17 cellular contexts compared by ENCODE assay signal in the genomic region with DNA sequence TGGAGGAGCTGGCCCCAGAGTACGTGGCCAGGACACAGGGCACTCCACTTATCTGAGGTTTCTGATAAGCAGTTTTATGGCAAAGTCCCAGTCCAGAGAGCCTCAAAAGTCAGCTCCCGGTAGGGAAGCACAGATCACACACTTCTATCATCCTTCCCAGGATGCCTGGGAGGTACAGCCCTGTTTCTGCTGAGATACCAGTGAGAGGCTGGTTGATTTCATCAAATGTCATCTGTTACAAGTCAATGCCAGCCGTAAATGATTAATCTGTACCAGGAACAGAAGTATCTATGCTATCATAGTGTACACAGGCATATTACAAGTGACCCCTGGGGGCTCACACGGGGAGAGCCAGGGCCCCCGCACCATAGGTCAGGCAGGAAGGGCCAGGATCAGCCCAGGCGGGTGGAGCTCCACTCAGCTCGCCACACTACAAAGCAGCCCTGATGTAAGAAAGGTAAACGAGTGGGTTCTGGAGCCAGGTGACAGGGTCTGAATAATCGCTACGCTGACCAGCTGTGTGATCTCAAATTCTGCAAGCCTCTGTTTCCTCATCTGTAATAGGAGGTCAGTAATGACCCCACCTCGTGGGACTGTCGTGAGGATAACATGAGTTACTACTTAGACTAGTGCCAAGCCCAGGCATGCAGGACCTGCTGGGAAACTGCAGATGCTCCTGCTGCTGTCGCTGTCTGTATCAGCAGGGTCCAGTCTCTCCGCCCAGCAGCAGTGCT. TPM values are rescaled to one million over a fixed set of nuclear protein-coding genes. Genes with fewer than 3 reads are reported as not detected.
A peak's percentile ranks its signal among the peaks of the same experiment; 100 is the strongest.
DNase-seq lines count a peak whose midpoint lies in the region; ATAC-seq and TF ChIP-seq lines count a peak whose summit lies in the region.
"Had no signal": no experiment of that assay in that cellular context is flagged by ENCODE, and none has a peak within 500 bp of the region (broad histone marks: within the 10 kb centered on the region; RNA-seq: fewer than 3 reads in every experiment).

No MANE protein-coding gene starts in this region.

- DNase-seq in AG20443 (ENCODE audit: low spot score) (peak; percentile 1), RWPE1 (ENCODE audit: low spot score) (no peak), cardiac septum (ENCODE audit: low spot score) (peak; percentile 59), T-helper 2 cell (no peak)
- no peak for DNase-seq in activated CD4-positive, alpha-beta T cell treated with anti-CD3 and anti-CD28 coated beads for 48 hours
- DNase-seq: activated CD8-positive, alpha-beta T cell treated with anti-CD3 and anti-CD28 coated beads for 36 hours; activated gamma-delta T cell; AML-193; NCI-H2171 treated with DMSO at 0.1 percent for 48 hours; stimulated activated CD4-positive, alpha-beta T cell treated with anti-CD3 and anti-CD28 coated beads, Interleukin-4, amount 100 ng/mL, for 24 hours; stimulated activated naive CD4-positive, alpha-beta T cell treated with Interleukin-2 at 50 U/mL for 16 hours; T-cell had no signal

- CTCF ChIA-PET in RWPE1 (lab: Yijun Ruan, JAX) = no interaction called here

- no peak for ATAC-seq in GM21367 (IDR thresholded peaks at IDR 0.05; ENCODE audit: unreplicated experiment)
- ATAC-seq in GM18861 (IDR thresholded peaks at IDR 0.05; ENCODE audit: unreplicated experiment) = no peak
- ATAC-seq: activated CD8-positive, alpha-beta T cell treated with anti-CD3 and anti-CD28 coated beads for 36 hours; T-cell had no signal

- intact Hi-C loops in cardiac septum (cut with DNase I) = no loop called here

- H3K36me3 ChIP-seq in muscle layer of duodenum (ENCODE audit: control insufficient read depth in 1 of 2, insufficient read depth in 2 of 2, low read length in 2 of 2) = peaks cover 3 to 4% of the 10 kb centered on the region in 2 donors
- H3K36me3 ChIP-seq: breast epithelium had no signal

- H3K9me3 ChIP-seq in muscle layer of duodenum (ENCODE audit: control insufficient read depth in 1 of 2, low read length in 2 of 2) = no peaks in the 10 kb centered on the region
- H3K9me3 ChIP-seq: breast epithelium had no signal

- H3K27me3 ChIP-seq in muscle layer of duodenum (ENCODE audit: low read depth, low read length) = no peaks in the 10 kb centered on the region
- H3K27me3 ChIP-seq: breast epithelium had no signal

- peaks cover 0 to 13% of the 10 kb centered on the region in 2 donors for H3K4me1 ChIP-seq in muscle layer of duodenum (ENCODE audit: control insufficient read depth in 1 of 2, insufficient read depth in 2 of 2, low read length in 2 of 2)

- POLR2A ChIA-PET in RWPE1 (lab: Yijun Ruan, JAX; ENCODE audit: low non-redundant PET) = no interaction called here

- no peak overlapping the region for H3K4me3 ChIP-seq in muscle layer of duodenum (ENCODE audit: low read depth in 1 of 2, low read length in 2 of 2)
- H3K4me3 ChIP-seq: breast epithelium had no signal

- no peak for TF ChIP-seq CTCF in RWPE1 (conservative IDR thresholded peaks at IDR 0.05; ENCODE audit: low read depth)

- H3K27ac ChIP-seq in RWPE1 = peak overlapping the region; percentile 90
- H3K27ac ChIP-seq in muscle layer of duodenum (ENCODE audit: low read length) = peak overlapping the region; percentile 19

RNA-seq across cellular contexts. Expression of a gene that starts 17.6 kb away (rescaled TPM):
- 12.5 TPM for total RNA-seq in cardiac septum

RNA-seq across cellular contexts. Expression of a gene that starts 37.8 kb away (rescaled TPM):
- 9.8 TPM for total RNA-seq in cardiac septum

RNA-seq across cellular contexts. Expression of a gene that starts 53.5 kb away (rescaled TPM):
- total RNA-seq in cardiac septum = 0.24 TPM
- total RNA-seq: M059J had no signal

Comparison
In these comparisons a context has a peak if more than half of its experiments do, and no peak if none do; other contexts are left out.
1. DNase-seq: peak in AG20443 (single experiment) and cardiac septum (single experiment); none in RWPE1 (single experiment), T-helper 2 cell (0 of 5) and activated CD4-positive, alpha-beta T cell treated with anti-CD3 and anti-CD28 coated beads for 48 hours (single experiment).